In genomic region chr6:54053893-54054391, GRCh38 we compare ENCODE assay signal across 9 cellular contexts. TPM values are rescaled to one million over a fixed set of nuclear protein-coding genes. Genes with fewer than 3 reads are reported as not detected.
A peak's percentile ranks its signal among the peaks of the same experiment; 100 is the strongest.
DNase-seq lines count a peak whose midpoint lies in the region; ATAC-seq, FAIRE-seq and TF ChIP-seq lines count a peak whose summit lies in the region.
"Had no signal": no experiment of that assay in that cellular context is flagged by ENCODE, and none has a peak within 500 bp of the region (broad histone marks: within the 10 kb centered on the region; RNA-seq: fewer than 3 reads in every experiment).

No MANE protein-coding gene starts in this region.

- TF ChIP-seq CTCF in HEK293 (tag by site-specific recombination; IDR thresholded peaks at IDR 0.05) (no peak), WI38 (IDR thresholded peaks at IDR 0.05; ENCODE audit: low read depth, low read length) (no peak), right atrium auricular region (IDR thresholded peaks at IDR 0.05) (no peak), MM.1S (IDR thresholded peaks at IDR 0.05; ENCODE audit: low read length) (no peak)

- H3K4me2 ChIP-seq in MM.1S (ENCODE audit: low read depth, low read length) = no peak overlapping the region

- H3K9me3 ChIP-seq in HEK293 (ENCODE audit: control insufficient read depth, insufficient read depth, low read depth, low read length) (no peaks in the 10 kb centered on the region), right atrium auricular region (no peaks in the 10 kb centered on the region), small intestine (ENCODE audit: control insufficient read depth, low read depth) (no peaks in the 10 kb centered on the region), MM.1S (replicated peaks; ENCODE audit: insufficient read depth, low read length) (no peaks in the 10 kb centered on the region)

- H3K27ac ChIP-seq in HEK293 (ENCODE audit: extremely low read depth, low read depth, low read length) (no peak overlapping the region), right atrium auricular region (peak overlapping the region; percentile 63 to 82), small intestine (ENCODE audit: low read depth in 1 of 2, low read length in 1 of 2) (peak overlapping the region; percentile 15 to 20), MM.1S (ENCODE audit: low read length) (no peak overlapping the region)

- POLR2A ChIA-PET in HEK293 (lab: Yijun Ruan, JAX) = interaction anchor here (0.7 kb wide), 1 partner anchor 57 kb away, joined by 5 read pairs; the partner anchor contains the start of gene MLIP

- H3K9ac ChIP-seq in MM.1S (ENCODE audit: low read length) = no peak overlapping the region

- H3K36me3 ChIP-seq in HEK293 (ENCODE audit: control insufficient read depth in 2 of 2, insufficient read depth in 1 of 2, low read length in 2 of 2) (no peaks in the 10 kb centered on the region), right atrium auricular region (no peaks in the 10 kb centered on the region), small intestine (ENCODE audit: control insufficient read depth in 2 of 2, insufficient read depth in 2 of 2, low read length in 2 of 2) (no peaks in the 10 kb centered on the region), MM.1S (replicated peaks; ENCODE audit: insufficient read depth, low read length) (no peaks in the 10 kb centered on the region)

- no peak overlapping the region for H2AFZ ChIP-seq in MM.1S (ENCODE audit: low read length)

- FAIRE-seq in small intestine (lab: Jason Lieb, UNC) = no peak

- WGBS in small intestine, 3 donors = 7 to 34% (median 28%) methylated on average over 4 of the region's 4 CpGs

- no peaks in the 10 kb centered on the region for H3F3A ChIP-seq in MM.1S (ENCODE audit: insufficient read depth, low read length)

- H3K27me3 ChIP-seq in right atrium auricular region (no peaks in the 10 kb centered on the region), small intestine (ENCODE audit: control insufficient read depth in 2 of 2, insufficient read depth in 2 of 2, low read length in 2 of 2) (no peaks in the 10 kb centered on the region), MM.1S (replicated peaks; ENCODE audit: insufficient read depth, low read length) (no peaks in the 10 kb centered on the region)

- H3K79me2 ChIP-seq in MM.1S (ENCODE audit: low read length) = no peaks in the 10 kb centered on the region

- no peaks in the 10 kb centered on the region for H4K20me1 ChIP-seq in MM.1S (ENCODE audit: insufficient read depth, low read length)

- peak overlapping the region; percentile 12; the same call in 1 of the 2 replicates for H3K4me3 ChIP-seq in HEK293 (ENCODE audit: low read depth, low read length)
- H3K4me3 ChIP-seq in WI38 (ENCODE audit: low read depth, low read length) = peak overlapping the region; percentile 41
- no peak overlapping the region for H3K4me3 ChIP-seq in right atrium auricular region
- H3K4me3 ChIP-seq in small intestine (ENCODE audit: low read depth in 1 of 2, low read length in 2 of 2) = no peak overlapping the region
- H3K4me3 ChIP-seq in MM.1S (ENCODE audit: low read length) = no peak overlapping the region

- H3K9me2 ChIP-seq in MM.1S (replicated peaks; ENCODE audit: insufficient read depth, low read length) = no peaks in the 10 kb centered on the region

- CTCF ChIA-PET in HEK293 (lab: Yijun Ruan, JAX) = interaction anchor here (1.5 kb wide), 1 partner anchor 68 kb away, joined by 6 read pairs; no protein-coding TSS in a partner anchor

- DNase-seq in right atrium auricular region (ENCODE audit: low spot score) = no peak
- DNase-seq in small intestine = peak; percentile 90
- DNase-seq in MM.1S = no peak
- no peak for DNase-seq in HuH-7.5 (ENCODE audit: low spot score)
- DNase-seq in ecto neural progenitor cell (ENCODE audit: low spot score) = no peak
- DNase-seq: activated T-cell treated with anti-CD3 and anti-CD28 coated beads, Interleukin-2, amount 50 U/mL, for 72 hours had no signal

- no peak for ATAC-seq in HG03135 (IDR thresholded peaks at IDR 0.05; ENCODE audit: unreplicated experiment)
- ATAC-seq: activated T-cell treated with anti-CD3 and anti-CD28 coated beads, Interleukin-2, amount 50 U/mL, for 72 hours had no signal

- H3K4me1 ChIP-seq in HEK293 (ENCODE audit: control insufficient read depth, insufficient read depth, low read length) (peaks cover 3% of the 10 kb centered on the region; the same call in 1 of the 2 replicates), right atrium auricular region (peaks cover 0 to 35% of the 10 kb centered on the region in 2 donors), small intestine (ENCODE audit: control insufficient read depth in 2 of 2, insufficient read depth in 1 of 2, low read depth in 1 of 2, low read length in 1 of 2) (no peaks in the 10 kb centered on the region), MM.1S (ENCODE audit: low read length) (no peaks in the 10 kb centered on the region)

TF ChIP-seq in HEK293, 187 proteins besides CTCF, POLR2A, EP300 and RAD21 (continues in another document):
- TF ChIP-seq ZBTB17 (tag by site-specific recombination; IDR thresholded peaks at IDR 0.05) (peak; percentile 67), ZNF561 (tag by site-specific recombination; IDR thresholded peaks at IDR 0.05; ENCODE audit: borderline replicate concordance) (peak; percentile 87), ZNF112 (tag by site-specific recombination; IDR thresholded peaks at IDR 0.05) (no peak), TSHZ1 (tag by site-specific recombination; IDR thresholded peaks at IDR 0.05; ENCODE audit: borderline replicate concordance) (peak; percentile 5; the same call in 1 of the 2 replicates), IKZF3 (tag by site-specific recombination; IDR thresholded peaks at IDR 0.05) (peak; percentile 37; the same call in 1 of the 2 replicates), ZNF501 (tag by site-specific recombination; IDR thresholded peaks at IDR 0.05) (peak; percentile 22; the same call in 1 of the 2 replicates), ZNF214 (tag by site-specific recombination; IDR thresholded peaks at IDR 0.05; ENCODE audit: borderline replicate concordance) (no peak), ZNF660 (tag by site-specific recombination; IDR thresholded peaks at IDR 0.05) (peak; percentile 94), ZNF692 (tag by site-specific recombination; IDR thresholded peaks at IDR 0.05) (0 out of 2 replicates have a peak, but pooled peaks have one; percentile 28), ZNF549 (tag by site-specific recombination; IDR thresholded peaks at IDR 0.05) (0 out of 2 replicates have a peak, but pooled peaks have one; percentile 23), ZBTB21 (tag by site-specific recombination; IDR thresholded peaks at IDR 0.05) (peak; percentile 43; the same call in 1 of the 2 replicates), ZNF394 (tag by site-specific recombination; IDR thresholded peaks at IDR 0.05; ENCODE audit: borderline replicate concordance) (peak; percentile 81; the same call in 1 of the 2 replicates), ZNF677 (tag by site-specific recombination; IDR thresholded peaks at IDR 0.05) (no peak)

RNA-seq across cellular contexts. Expression of gene MLIP, which starts 57.3 kb away (rescaled TPM):
- 100 to 1,000 TPM; 170 to 262 TPM for total RNA-seq in right atrium auricular region
- polyA plus RNA-seq in small intestine = 1 to 10 TPM in 2 of 3 donors, under 1 TPM in 1; 0.75 to 5.1 (median 3.6) TPM
- total RNA-seq: activated T-cell treated with anti-CD3 and anti-CD28 coated beads, Interleukin-2, amount 50 U/mL, for 72 hours had no signal

Comparison
In these comparisons a context has a peak if more than half of its experiments do, and no peak if none do; other contexts are left out.
1. H3K27ac ChIP-seq: peak in right atrium auricular region (2 of 2) and small intestine (2 of 2); none in HEK293 (single experiment) and MM.1S (single experiment).
2. H3K4me3 ChIP-seq: peak in HEK293 (single experiment) and WI38 (single experiment); none in right atrium auricular region (0 of 2), small intestine (0 of 2) and MM.1S (single experiment).